ENCODE assay signal across 22 cellular contexts in the genomic region with DNA sequence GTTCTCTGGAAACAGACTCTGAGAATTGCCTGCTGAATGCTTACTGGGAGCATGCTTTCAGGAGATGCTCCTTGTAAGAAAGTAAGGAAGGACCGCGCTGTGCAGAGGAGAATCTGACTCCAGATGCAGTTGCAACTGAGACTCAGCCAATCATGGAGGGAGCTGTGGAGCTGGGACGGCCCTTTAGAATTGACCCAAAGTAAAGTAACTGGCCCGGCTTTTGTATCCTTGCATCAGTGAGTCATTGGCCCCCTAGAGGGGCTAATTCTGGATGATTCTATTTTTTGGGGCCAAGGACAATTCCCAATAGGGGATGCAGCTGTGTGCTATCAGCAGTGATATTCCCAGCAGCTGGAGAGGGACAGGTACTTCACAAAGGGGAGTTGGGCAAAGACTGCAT.
"Had no signal": no experiment of that assay in that cellular context is flagged by ENCODE, and none has a peak within 500 bp of the region (broad histone marks: within the 10 kb centered on the region; RNA-seq: fewer than 3 reads in every experiment).

No MANE protein-coding gene starts in this region.

- H3K27me3 ChIP-seq: colonic mucosa, ovary, stomach, transverse colon had no signal

- H3K27ac Mint-ChIP-seq: immature natural killer cell; naive thymus-derived CD4-positive, alpha-beta T cell had no signal

- DNase-seq: colonic mucosa; effector CD4-positive, alpha-beta T cell; foreskin melanocyte; head of caudate nucleus; hippocampal formation; immature natural killer cell; kidney; left cardiac atrium; left ventricle myocardium inferior; naive thymus-derived CD4-positive, alpha-beta T cell; nucleus accumbens; ovary; right cardiac atrium; small intestine; stimulated activated CD4-positive, alpha-beta T cell treated with anti-CD3 and anti-CD28 coated beads, Interleukin-12 subunit alpha, Interleukin-12 subunit beta, amount 100 ng/mL, for 4 hours; stimulated activated naive CD4-positive, alpha-beta T cell; stomach; substantia nigra; transverse colon had no signal

- H3K9me3 ChIP-seq: colonic mucosa, left ventricle myocardium inferior, ovary, stomach, thoracic aorta, transverse colon had no signal

- ATAC-seq: left cardiac atrium; naive thymus-derived CD4-positive, alpha-beta T cell; right cardiac atrium had no signal

- H3K4me3 ChIP-seq: colonic mucosa, left ventricle myocardium inferior, lung, ovary, stomach, thoracic aorta, transverse colon had no signal

- H3K36me3 Mint-ChIP-seq: immature natural killer cell had no signal

- H3K4me1 ChIP-seq: colonic mucosa, left ventricle myocardium inferior had no signal

- H3K27ac ChIP-seq: colonic mucosa, left ventricle myocardium inferior, ovary, stomach, thoracic aorta, transverse colon had no signal

- H3K9me3 Mint-ChIP-seq: immature natural killer cell had no signal

- H3K4me1 Mint-ChIP-seq: neural crest cell had no signal

- H3K4me3 Mint-ChIP-seq: immature natural killer cell; naive thymus-derived CD4-positive, alpha-beta T cell; neural crest cell had no signal

- H3K27me3 Mint-ChIP-seq: naive thymus-derived CD4-positive, alpha-beta T cell had no signal

- H3K36me3 ChIP-seq: colonic mucosa, left ventricle myocardium inferior, ovary, stomach, thoracic aorta, transverse colon had no signal
